ENCODE assay signal across 8 cellular contexts in genomic region chr12:632102-632696, GRCh38. TPM values are rescaled to one million over a fixed set of nuclear protein-coding genes. Genes with fewer than 3 reads are reported as not detected.
DNase-seq lines count a peak whose midpoint lies in the region; ATAC-seq and TF ChIP-seq lines count a peak whose summit lies in the region.

No MANE protein-coding gene starts in this region.

- peak overlapping the region; percentile 88 for H3K27ac Mint-ChIP-seq in Caco-2 (ENCODE audit: unreplicated experiment)

- peaks cover 20% of the 10 kb centered on the region for H3K36me3 Mint-ChIP-seq in Caco-2 (ENCODE audit: insufficient read depth, unreplicated experiment)

- intact Hi-C loops in Caco-2 (cut with micrococcal nuclease; ENCODE audit: unreplicated experiment) (loop anchor here (1.0 to 2.0 kb wide), 6 partner anchors 11 to 319 kb away; no protein-coding TSS in a partner anchor), right lobe of liver (cut with DNase I) (no loop called here), aorta (cut with DNase I) (loop anchor here in 1 of 2 donors (5.0 kb wide), 1 partner anchor 55 kb away; no protein-coding TSS in a partner anchor)

- peaks cover 66% of the 10 kb centered on the region for H3K4me1 ChIP-seq in Caco-2
- peaks cover 0 to 45% (median 18%) of the 10 kb centered on the region in 4 donors for H3K4me1 ChIP-seq in right lobe of liver
- H3K4me1 ChIP-seq in aorta (ENCODE audit: control insufficient read depth in 1 of 2, insufficient read depth in 2 of 2, low read length in 2 of 2) = peaks cover 2% of the 10 kb centered on the region in 2 donors

- TF ChIP-seq CTCF in Caco-2 (IDR thresholded peaks at IDR 0.05; ENCODE audit: insufficient read depth in 1 of 2, low read depth in 1 of 2, low read length in 1 of 2, severe bottlenecking in 1 of 2, unreplicated experiment in 1 of 2) (no peak), LNCaP clone FGC (IDR thresholded peaks at IDR 0.05; ENCODE audit: control insufficient read depth, extremely low read depth, insufficient read depth) (no peak), cardiac fibroblast (IDR thresholded peaks at IDR 0.05; ENCODE audit: low read depth, low read length) (no peak), right lobe of liver (IDR thresholded peaks at IDR 0.05) (no peak)

- no peaks in the 10 kb centered on the region for H3K9me3 Mint-ChIP-seq in Caco-2 (ENCODE audit: unreplicated experiment)

- peaks cover 55% of the 10 kb centered on the region for H3K4me1 Mint-ChIP-seq in Caco-2 (ENCODE audit: low read depth, unreplicated experiment)

- H3K4me3 ChIP-seq in Caco-2 (ENCODE audit: low read depth, low read length) = no peak overlapping the region
- H3K4me3 ChIP-seq in LNCaP clone FGC (ENCODE audit: low read depth, low read length) = no peak overlapping the region
- H3K4me3 ChIP-seq in cardiac fibroblast (replicated peaks in 1 of 2; ENCODE audit: low read depth in 2 of 2, low read length in 2 of 2) = no peak overlapping the region
- H3K4me3 ChIP-seq in right lobe of liver = peak overlapping the region in 1 of 3 donors; percentile 11
- H3K4me3 ChIP-seq in aorta (ENCODE audit: low read length in 2 of 2) = no peak overlapping the region

- H3K9me3 ChIP-seq in Caco-2 = no peaks in the 10 kb centered on the region
- no peaks in the 10 kb centered on the region for H3K9me3 ChIP-seq in right lobe of liver
- no peaks in the 10 kb centered on the region for H3K9me3 ChIP-seq in aorta (ENCODE audit: control insufficient read depth, low read length)

- POLR2A ChIA-PET in Caco-2 (lab: Charles Lee) = interaction anchor here (0.6 to 2.0 kb wide), 5 partner anchors 10 to 119 kb away, joined by 3 to 21 read pairs (median 11); partner anchors contain the start of gene WNK1

- no peaks in the 10 kb centered on the region for H3K36me3 ChIP-seq in Caco-2 (ENCODE audit: control insufficient read depth, insufficient read depth, low read length)
- no peaks in the 10 kb centered on the region for H3K36me3 ChIP-seq in right lobe of liver
- H3K36me3 ChIP-seq in aorta (ENCODE audit: control insufficient read depth in 1 of 2, insufficient read depth in 2 of 2, low read length in 1 of 2) = no peaks in the 10 kb centered on the region

- H3K27me3 ChIP-seq in Caco-2 (replicated peaks; ENCODE audit: control insufficient read depth, insufficient read depth, low read length) (no peaks in the 10 kb centered on the region), right lobe of liver (no peaks in the 10 kb centered on the region), aorta (ENCODE audit: control insufficient read depth in 1 of 2, insufficient read depth in 2 of 2, low read length in 1 of 2) (no peaks in the 10 kb centered on the region)

- CTCF ChIA-PET in Caco-2 (lab: Charles Lee) = interaction anchor here (0.7 to 2.5 kb wide), 10 partner anchors 9 to 317 kb away, joined by 4 to 18 read pairs (median 7); partner anchors contain the start of genes RAD52 and WNK1

- H3K27ac ChIP-seq in right lobe of liver (peak overlapping the region; percentile 39 to 78 (median 57)), aorta (ENCODE audit: low read depth in 1 of 2, low read length in 2 of 2) (peak overlapping the region; percentile 76)

- no peak for TF ChIP-seq POLR2A in right lobe of liver (IDR thresholded peaks at IDR 0.05)

- no peaks in the 10 kb centered on the region for H3K27me3 Mint-ChIP-seq in Caco-2 (ENCODE audit: insufficient read depth, unreplicated experiment)

- peak; percentile 73 to 82 (median 80) for ATAC-seq in right lobe of liver
- peak; percentile 74 for ATAC-seq in aorta (ENCODE audit: low FRiP score)
- ATAC-seq in GM19452 (IDR thresholded peaks at IDR 0.05; ENCODE audit: unreplicated experiment) = no peak

- H3K4me3 Mint-ChIP-seq in Caco-2 (ENCODE audit: unreplicated experiment) = peak overlapping the region; percentile 56

- peak; percentile 93 for DNase-seq in Caco-2
- DNase-seq in LNCaP clone FGC (ENCODE audit: low read depth) = peak; percentile 21
- peak; percentile 78 to 92 for DNase-seq in cardiac fibroblast (ENCODE audit: low read depth in 2 of 2)
- DNase-seq in right lobe of liver = peak in 1 of 3 donors; percentile 70
- DNase-seq in aorta = no peak
- DNase-seq in DMS79 treated with DMSO at 0.1 percent for 48 hours (lab: John Stamatoyannopoulos, UW) = no peak
- no peak for DNase-seq in NAMALWA (ENCODE audit: low spot score)

- WGBS in right lobe of liver (ENCODE audit: insufficient coverage, low coverage, low lambda C conversion rate, missing lambda C conversion rate) = 6% methylated on average over 7 of the region's 7 CpGs
- whole genome bisulfite sequencing in aorta, 2 donors = 6 to 11% methylated on average over 7 of the region's 7 CpGs

- BruUV-seq in Caco-2 (replicated peaks; lab: Mats Ljungman, UMichigan) = no TSS peak

RNA-seq across cellular contexts. Expression of gene NINJ2, which starts 31.0 kb away (rescaled TPM):
- total RNA-seq in Caco-2 (2022) (6.5 and 7.0 TPM in 2 replicates), right lobe of liver (10 to 100 TPM in 3 of 6 experiments, 1 to 10 TPM in 3; 6.4 to 17.7 (median 12.5) TPM), aorta (10 to 100 TPM in 1 of 2 donors, 1 to 10 TPM in 1; 3.8 to 11.2 TPM)
- polyA plus RNA-seq in aorta = 1 to 10 TPM in 1 of 2 donors, under 1 TPM in 1; 0.95 to 6.1 TPM

Comparison
In these comparisons a context has a peak if more than half of its experiments do, and no peak if none do; other contexts are left out.
1. DNase-seq: peak in Caco-2 (2 of 2), LNCaP clone FGC (single experiment) and cardiac fibroblast (2 of 2); none in aorta (0 of 2), DMS79 treated with DMSO at 0.1 percent for 48 hours (single experiment) and NAMALWA (single experiment).